1 cellular context compared by ENCODE assay signal in genomic region chr2:46970334-46971288, GRCh38.
TF ChIP-seq lines count a peak whose summit lies in the region.

No MANE protein-coding gene starts in this region.

TF ChIP-seq in HepG2, 621 proteins besides CTCF, POLR2A, EP300 and RAD21 (continued from another document and continues in another):
- TF ChIP-seq ATF7 (IDR thresholded peaks at IDR 0.05) (no peak), ATF7 (CRISPR knock-in tag; IDR thresholded peaks at IDR 0.05) (no peak), ZNF280B (CRISPR knock-in tag; IDR thresholded peaks at IDR 0.05; ENCODE audit: borderline replicate concordance) (0 out of 2 replicates have a peak, but pooled peaks have one; percentile 61), ZNF576 (CRISPR knock-in tag; IDR thresholded peaks at IDR 0.05) (no peak), RBFOX2 (IDR thresholded peaks at IDR 0.05; ENCODE audit: low read depth, low read length) (peak; percentile 16; the same call in 1 of the 2 replicates), GABPB1 (CRISPR knock-in tag; IDR thresholded peaks at IDR 0.05) (no peak; the same call in none of the 2 replicates), CREB1 (IDR thresholded peaks at IDR 0.05) (no peak), CREB1 (CRISPR knock-in tag; IDR thresholded peaks at IDR 0.05) (no peak; the same call in 1 of the 2 replicates), NFAT5 (CRISPR knock-in tag; IDR thresholded peaks at IDR 0.05) (no peak), MTF1 (CRISPR knock-in tag; IDR thresholded peaks at IDR 0.05) (no peak), NFIC (IDR thresholded peaks at IDR 0.05; ENCODE audit: low read length) (peak; percentile 55; the same call in 1 of the 2 replicates), ZNF678 (CRISPR knock-in tag; IDR thresholded peaks at IDR 0.05) (no peak), MED8 (CRISPR knock-in tag; IDR thresholded peaks at IDR 0.05; ENCODE audit: insufficient replicate concordance) (peak; percentile 47), EEA1 (CRISPR knock-in tag; IDR thresholded peaks at IDR 0.05; ENCODE audit: borderline replicate concordance) (no peak), ZIK1 (CRISPR knock-in tag; IDR thresholded peaks at IDR 0.05; ENCODE audit: borderline replicate concordance, low read depth) (no peak), USF2 (IDR thresholded peaks at IDR 0.05; ENCODE audit: low read depth, low read length) (no peak), USF2 (CRISPR knock-in tag; IDR thresholded peaks at IDR 0.05; ENCODE audit: borderline replicate concordance) (no peak), TP53 (CRISPR knock-in tag; conservative IDR thresholded peaks at IDR 0.05) (no peak; the same call in none of the 2 replicates), SYNCRIP (IDR thresholded peaks at IDR 0.05; ENCODE audit: insufficient read depth, low read depth, low read length) (no peak), BRF2 (CRISPR knock-in tag; IDR thresholded peaks at IDR 0.05) (no peak), ZNF710 (CRISPR knock-in tag; IDR thresholded peaks at IDR 0.05; ENCODE audit: borderline replicate concordance) (no peak; the same call in 1 of the 2 replicates), ZNF354B (CRISPR knock-in tag; IDR thresholded peaks at IDR 0.05) (peak; percentile 49; the same call in 1 of the 2 replicates), MBNL3 (CRISPR knock-in tag; conservative IDR thresholded peaks at IDR 0.05) (no peak), NONO (IDR thresholded peaks at IDR 0.05) (no peak), NONO (CRISPR knock-in tag; conservative IDR thresholded peaks at IDR 0.05) (peak; percentile 73), SCMH1 (CRISPR knock-in tag; IDR thresholded peaks at IDR 0.05; ENCODE audit: borderline replicate concordance) (no peak), ZNF512B (CRISPR knock-in tag; IDR thresholded peaks at IDR 0.05; ENCODE audit: borderline replicate concordance) (no peak), SP5 (CRISPR knock-in tag; IDR thresholded peaks at IDR 0.05; ENCODE audit: borderline replicate concordance, low read depth) (peak; percentile 43; the same call in 1 of the 2 replicates), SMAD3 (CRISPR knock-in tag; IDR thresholded peaks at IDR 0.05) (no peak), ZBTB7B (CRISPR knock-in tag; IDR thresholded peaks at IDR 0.05) (no peak), UBTF (CRISPR knock-in tag; IDR thresholded peaks at IDR 0.05) (peak; percentile 56), ZBTB7A (CRISPR knock-in tag; IDR thresholded peaks at IDR 0.05) (no peak), ZNF614 (CRISPR knock-in tag; IDR thresholded peaks at IDR 0.05; ENCODE audit: borderline replicate concordance) (peak; percentile 71), ZNF121 (CRISPR knock-in tag; IDR thresholded peaks at IDR 0.05) (0 out of 2 replicates have a peak, but pooled peaks have one; percentile 18), ZSCAN30 (CRISPR knock-in tag; IDR thresholded peaks at IDR 0.05) (no peak), REXO4 (CRISPR knock-in tag; IDR thresholded peaks at IDR 0.05; ENCODE audit: borderline replicate concordance) (no peak), PHF8 (CRISPR knock-in tag; IDR thresholded peaks at IDR 0.05) (0 out of 2 replicates have a peak, but pooled peaks have one; percentile 12), NCOA5 (CRISPR knock-in tag; IDR thresholded peaks at IDR 0.05) (no peak), ZBTB14 (CRISPR knock-in tag; IDR thresholded peaks at IDR 0.05) (no peak), KLF16 (CRISPR knock-in tag; IDR thresholded peaks at IDR 0.05) (peak in 1 of 2 experiments; percentile 37; a peak in 1 of 4 replicates), RNF219 (CRISPR knock-in tag; IDR thresholded peaks at IDR 0.05) (no peak)
